Comparison of ENCODE assay signal across 9 cellular contexts in the genomic region with DNA sequence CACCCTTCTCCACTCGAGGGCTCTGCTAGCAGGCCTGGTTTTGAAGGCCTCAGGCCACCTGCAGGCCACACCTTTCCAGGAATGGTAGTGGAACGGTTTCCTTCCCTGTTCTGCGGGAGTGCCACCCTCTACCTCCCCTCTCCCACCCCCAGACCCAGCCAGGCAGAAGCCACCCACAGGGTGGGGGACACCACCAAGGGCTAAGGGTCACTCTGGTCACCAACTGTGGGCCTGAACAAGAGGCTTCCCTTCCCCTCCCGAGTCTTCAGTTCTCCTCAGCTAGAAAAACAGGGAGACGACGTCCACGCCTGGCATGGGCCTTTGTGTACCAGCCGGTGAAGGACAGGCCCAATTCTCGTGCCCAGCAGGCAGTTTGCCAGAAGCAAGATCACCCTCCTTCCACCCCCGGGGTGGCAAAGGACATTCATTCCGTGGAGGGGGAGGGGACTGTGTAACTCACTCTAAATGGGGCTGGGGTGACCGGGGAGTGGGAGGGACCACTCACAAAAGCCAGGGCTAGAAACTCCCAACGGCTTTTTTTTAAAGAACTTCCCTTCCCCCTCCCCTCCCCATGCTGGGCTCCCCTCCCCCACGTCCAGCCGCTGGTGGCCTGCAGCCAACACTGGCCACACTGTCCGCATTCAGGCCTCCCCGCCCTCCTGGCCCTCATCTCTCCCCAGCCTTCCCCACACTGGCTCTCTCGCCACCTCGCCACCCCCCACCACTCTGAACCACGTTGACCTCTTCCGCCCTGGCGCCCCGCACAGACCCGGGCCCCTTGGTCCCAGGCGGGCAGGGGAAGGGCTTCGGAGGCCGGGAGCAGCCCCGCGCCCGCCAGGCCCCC. TPM values are rescaled to one million over a fixed set of nuclear protein-coding genes. Genes with fewer than 3 reads are reported as not detected.
DNase-seq lines count a peak whose midpoint lies in the region; ATAC-seq and TF ChIP-seq lines count a peak whose summit lies in the region.
"Had no signal": no experiment of that assay in that cellular context is flagged by ENCODE, and none has a peak within 500 bp of the region (broad histone marks: within the 10 kb centered on the region; RNA-seq: fewer than 3 reads in every experiment).

No MANE protein-coding gene starts in this region.

- intact Hi-C loops in right lobe of liver (cut with DNase I), result no loop called here

- no peak for TF ChIP-seq POLR2A in right lobe of liver (IDR thresholded peaks at IDR 0.05)

- peaks cover 5% of the 10 kb centered on the region for H3K36me3 Mint-ChIP-seq in activated T-cell treated with anti-CD3 and anti-CD28 coated beads, Interleukin-2, amount 50 U/mL, for 4 hours (ENCODE audit: insufficient read depth)

- DNase-seq in OCI-M1 (lab: John Stamatoyannopoulos, UW) (peak; percentile 96), right lobe of liver (peak; percentile 84 to 94 (median 92)), NCI-H526 (lab: John Stamatoyannopoulos, UW) (no peak)
- DNase-seq in stimulated activated CD4-positive, alpha-beta T cell treated with anti-CD3 and anti-CD28 coated beads, Interleukin-15, amount 100 ng/mL, for 24 hours, result no peak
- DNase-seq in activated T-cell treated with anti-CD3 and anti-CD28 coated beads, Interleukin-2, amount 50 U/mL, for 4 hours, result no peak
- DNase-seq: activated CD4-positive, alpha-beta T cell treated with anti-CD3 and anti-CD28 coated beads, Interleukin-2, amount 50 U/mL, for 48 hours had no signal

- H3K36me3 ChIP-seq in ectodermal cell (ENCODE audit: control insufficient read depth, insufficient read depth, low read length) (no peaks in the 10 kb centered on the region), right lobe of liver (peaks cover 0 to 15% (median 6%) of the 10 kb centered on the region in 4 donors)

- H3K4me3 ChIP-seq in ectodermal cell (ENCODE audit: insufficient read depth, low read depth, low read length), result peak overlapping the region; percentile 7
- H3K4me3 ChIP-seq in right lobe of liver, result peak overlapping the region; percentile 36 to 61 (median 50)

- no peak for TF ChIP-seq CTCF in right lobe of liver (IDR thresholded peaks at IDR 0.05)

- WGBS in ectodermal cell, 2 experiments, result 7% methylated on average over 29 to 30 of the region's 30 CpGs
- 18% methylated on average over 12 of the region's 30 CpGs for WGBS in right lobe of liver (ENCODE audit: insufficient coverage, low coverage, low lambda C conversion rate, missing lambda C conversion rate)

- ATAC-seq in right lobe of liver (peak; percentile 66 to 76 (median 71)), GM19463 (IDR thresholded peaks at IDR 0.05; ENCODE audit: unreplicated experiment) (no peak)
- ATAC-seq in activated T-cell treated with anti-CD3 and anti-CD28 coated beads, Interleukin-2, amount 50 U/mL, for 4 hours, result no peak

- H3K27me3 ChIP-seq in ectodermal cell (ENCODE audit: control insufficient read depth, insufficient read depth, low read length, poor library complexity, severe bottlenecking) (peaks cover 80% of the 10 kb centered on the region), right lobe of liver (no peaks in the 10 kb centered on the region)

- peaks cover 2% of the 10 kb centered on the region for H3K27me3 Mint-ChIP-seq in activated T-cell treated with anti-CD3 and anti-CD28 coated beads, Interleukin-2, amount 50 U/mL, for 4 hours (ENCODE audit: low read depth)

- H3K27ac ChIP-seq in ectodermal cell (ENCODE audit: insufficient read depth, low read depth, low read length, poor library complexity, severe bottlenecking) (peak overlapping the region; percentile 13), right lobe of liver (peak overlapping the region in 2 of 3 donors; percentile 78 to 98), temporal lobe (ENCODE audit: low read depth, low read length) (peak overlapping the region; percentile 45)

- H3K9me3 ChIP-seq in ectodermal cell (ENCODE audit: control insufficient read depth, low read length) (no peaks in the 10 kb centered on the region), right lobe of liver (no peaks in the 10 kb centered on the region)

- peaks cover 47% of the 10 kb centered on the region for H3K4me1 ChIP-seq in ectodermal cell (ENCODE audit: control insufficient read depth, insufficient read depth, low read length)
- peaks cover 0 to 51% (median 22%) of the 10 kb centered on the region in 4 donors for H3K4me1 ChIP-seq in right lobe of liver

- no peaks in the 10 kb centered on the region for H3K9me3 Mint-ChIP-seq in activated T-cell treated with anti-CD3 and anti-CD28 coated beads, Interleukin-2, amount 50 U/mL, for 4 hours

- H3K4me1 Mint-ChIP-seq in activated T-cell treated with anti-CD3 and anti-CD28 coated beads, Interleukin-2, amount 50 U/mL, for 4 hours (ENCODE audit: low read depth), result peaks cover 16% of the 10 kb centered on the region

- no peak overlapping the region for H3K4me3 Mint-ChIP-seq in activated T-cell treated with anti-CD3 and anti-CD28 coated beads, Interleukin-2, amount 50 U/mL, for 4 hours

RNA-seq across cellular contexts. Expression of a gene that starts 7.7 kb away (rescaled TPM):
- polyA plus RNA-seq in ectodermal cell (2013, experiment 1 of 4), result 9.8 TPM
- polyA plus RNA-seq in ectodermal cell (2013, experiment 2 of 4), result 10.1 TPM
- 8.3 TPM for polyA plus RNA-seq in ectodermal cell (2013, experiment 3 of 4)
- 6.7 TPM for polyA plus RNA-seq in ectodermal cell (2013, experiment 4 of 4)
- total RNA-seq in right lobe of liver (10 to 100 TPM in 5 of 6 experiments, 1 to 10 TPM in 1; 8.9 to 21.9 (median 15.1) TPM), temporal lobe (12.0 TPM)
- total RNA-seq in activated T-cell treated with anti-CD3 and anti-CD28 coated beads, Interleukin-2, amount 50 U/mL, for 4 hours, result 10 to 100 TPM; 15.3 to 16.4 (median 15.3) TPM

RNA-seq across cellular contexts. Expression of a gene that starts 34.7 kb away (rescaled TPM):
- polyA plus RNA-seq in ectodermal cell (2013, experiment 1 of 4), result 10.4 TPM
- polyA plus RNA-seq in ectodermal cell (2013, experiment 2 of 4), result 8.2 TPM
- 6.6 TPM for polyA plus RNA-seq in ectodermal cell (2013, experiment 3 of 4)
- polyA plus RNA-seq in ectodermal cell (2013, experiment 4 of 4), result 7.7 TPM
- total RNA-seq in right lobe of liver (1 to 10 TPM; 1.2 to 4.7 (median 2.0) TPM), temporal lobe (4.9 TPM)
- 1 to 10 TPM; 1.7 to 4.3 (median 3.1) TPM for total RNA-seq in activated T-cell treated with anti-CD3 and anti-CD28 coated beads, Interleukin-2, amount 50 U/mL, for 4 hours

RNA-seq across cellular contexts. Expression of a gene that starts 53.6 kb away (rescaled TPM):
- polyA plus RNA-seq in ectodermal cell (2013, experiment 1 of 4), result 131 TPM
- 138 TPM for polyA plus RNA-seq in ectodermal cell (2013, experiment 2 of 4)
- 105 TPM for polyA plus RNA-seq in ectodermal cell (2013, experiment 3 of 4)
- 110 TPM for polyA plus RNA-seq in ectodermal cell (2013, experiment 4 of 4)
- 1 to 10 TPM in 3 of 6 experiments, under 1 TPM in 3; 0.33 to 3.5 (median 1.1) TPM for total RNA-seq in right lobe of liver
- 5.7 TPM for total RNA-seq in temporal lobe
- 1 to 10 TPM; 1.0 to 2.6 (median 1.4) TPM for total RNA-seq in activated T-cell treated with anti-CD3 and anti-CD28 coated beads, Interleukin-2, amount 50 U/mL, for 4 hours

Comparison
In these comparisons a context has a peak if more than half of its experiments do, and no peak if none do; other contexts are left out.
1. DNase-seq: peak in OCI-M1 (single experiment) and right lobe of liver (3 of 3); none in stimulated activated CD4-positive, alpha-beta T cell treated with anti-CD3 and anti-CD28 coated beads, Interleukin-15, amount 100 ng/mL, for 24 hours (single experiment), activated T-cell treated with anti-CD3 and anti-CD28 coated beads, Interleukin-2, amount 50 U/mL, for 4 hours (single experiment) and NCI-H526 (0 of 2).
2. H3K27ac ChIP-seq: peak in every context shown above with its lines; median percentile 88 in right lobe of liver; 45 in temporal lobe; 13 in ectodermal cell.
3. ATAC-seq: peak in right lobe of liver (4 of 4); none in activated T-cell treated with anti-CD3 and anti-CD28 coated beads, Interleukin-2, amount 50 U/mL, for 4 hours (0 of 2) and GM19463 (single experiment).